22 cellular contexts compared by ENCODE assay signal in genomic region chr10:99007457-99007856, GRCh38.
A peak's percentile ranks its signal among the peaks of the same experiment; 100 is the strongest.
DNase-seq lines count a peak whose midpoint lies in the region; ATAC-seq and TF ChIP-seq lines count a peak whose summit lies in the region.
"Had no signal": no experiment of that assay in that cellular context is flagged by ENCODE, and none has a peak within 500 bp of the region (broad histone marks: within the 10 kb centered on the region; RNA-seq: fewer than 3 reads in every experiment).

No MANE protein-coding gene starts in this region.

- H3K9ac ChIP-seq in H9 (ENCODE audit: extremely low read depth, insufficient read length, low read length): no peak overlapping the region
- H3K9ac ChIP-seq in mesenchymal stem cell (ENCODE audit: low read length): no peak overlapping the region
- H3K9ac ChIP-seq: BLaER1 treated with 17β-estradiol and CSF1 and Interleukin-3, amounts not matched to agents 10 nM and 100 nM had no signal

- H3K36me3 Mint-ChIP-seq in H9 (ENCODE audit: insufficient read depth in 1 of 3, low read depth in 3 of 3): peaks cover 0 to 13% (median 4%) of the 10 kb centered on the region in 3 experiments; a peak in 3 of 7 replicates
- H3K36me3 Mint-ChIP-seq: CD14-positive monocyte had no signal

- H3K36me3 ChIP-seq in mesenchymal stem cell (ENCODE audit: control insufficient read depth in 1 of 2, insufficient read depth in 2 of 2, low read depth in 1 of 2, low read length in 2 of 2): no peaks in the 10 kb centered on the region
- H3K36me3 ChIP-seq in vagina: no peaks in the 10 kb centered on the region
- H3K36me3 ChIP-seq: BE2C; BLaER1 treated with 17β-estradiol and CSF1 and Interleukin-3, amounts not matched to agents 10 nM and 100 nM; HAP-1 had no signal

- H4K8ac ChIP-seq in H9 (replicated peaks; ENCODE audit: insufficient read length, low read depth, low read length) (no peak overlapping the region), mesenchymal stem cell (ENCODE audit: low read length) (peak overlapping the region; percentile 69)

- no peak overlapping the region for H2BK20ac ChIP-seq in H9 (ENCODE audit: low read depth, low read length, poor library complexity, severe bottlenecking)

- no peaks in the 10 kb centered on the region for H4K20me1 ChIP-seq in H9 (ENCODE audit: control insufficient read depth, insufficient read depth, insufficient read length)
- H4K20me1 ChIP-seq: BLaER1 treated with 17β-estradiol and CSF1 and Interleukin-3, amounts not matched to agents 10 nM and 100 nM had no signal

- peak overlapping the region; percentile 32 for H2AFZ ChIP-seq in H9 (ENCODE audit: low read length)
- H2AFZ ChIP-seq in mesenchymal stem cell (ENCODE audit: low read depth, low read length): no peak overlapping the region
- H2AFZ ChIP-seq: GM23338 had no signal

- H4K91ac ChIP-seq in H9 (ENCODE audit: insufficient read length, low read depth, low read length) (no peak overlapping the region), mesenchymal stem cell (ENCODE audit: low read length) (no peak overlapping the region)

- H3K14ac ChIP-seq in H9 (ENCODE audit: insufficient read depth, low read length) (no peak overlapping the region), mesenchymal stem cell (ENCODE audit: low read length in 2 of 2) (no peak overlapping the region)

- H3K4me1 ChIP-seq in H9 (ENCODE audit: insufficient read depth, low read length): no peaks in the 10 kb centered on the region
- H3K4me1 ChIP-seq in mesenchymal stem cell (ENCODE audit: control insufficient read depth, insufficient read depth, low read depth, low read length): no peaks in the 10 kb centered on the region
- H3K4me1 ChIP-seq in vagina: peaks cover 15% of the 10 kb centered on the region
- no peaks in the 10 kb centered on the region for H3K4me1 ChIP-seq in foreskin keratinocyte
- H3K4me1 ChIP-seq: A549; BE2C; BLaER1 treated with 17β-estradiol and CSF1 and Interleukin-3, amounts not matched to agents 10 nM and 100 nM; HAP-1 had no signal

- H3K27me3 ChIP-seq in H9 (ENCODE audit: insufficient read depth, low read length) (no peaks in the 10 kb centered on the region), mesenchymal stem cell (ENCODE audit: control insufficient read depth in 1 of 2, insufficient read depth in 1 of 2, low read length in 2 of 2) (no peaks in the 10 kb centered on the region), vagina (no peaks in the 10 kb centered on the region), foreskin keratinocyte (no peaks in the 10 kb centered on the region)
- H3K27me3 ChIP-seq: BE2C; BLaER1 treated with 17β-estradiol and CSF1 and Interleukin-3, amounts not matched to agents 10 nM and 100 nM had no signal

- intact Hi-C loops in vagina (cut with DNase I): no loop called here

- H3K27me3 Mint-ChIP-seq in H9 (ENCODE audit: low read depth): no peaks in the 10 kb centered on the region
- H3K27me3 Mint-ChIP-seq: CD4-positive, alpha-beta T cell had no signal

- H3K4me1 Mint-ChIP-seq in H9: peaks cover 2 to 5% of the 10 kb centered on the region in 2 experiments; a peak in 2 of 4 replicates
- H3K4me1 Mint-ChIP-seq: CD14-positive monocyte, GM23338 had no signal

- H3K79me2 ChIP-seq in H9 (ENCODE audit: insufficient read depth, low read length): no peaks in the 10 kb centered on the region

- H3K79me1 ChIP-seq in H9 (ENCODE audit: insufficient read depth, low read depth, low read length, poor library complexity, severe bottlenecking) (no peaks in the 10 kb centered on the region), mesenchymal stem cell (replicated peaks; ENCODE audit: low read length, poor library complexity, severe bottlenecking) (no peaks in the 10 kb centered on the region)

- H3K18ac ChIP-seq in H9 (ENCODE audit: insufficient read length, low read depth, low read length) (no peak overlapping the region), mesenchymal stem cell (ENCODE audit: low read depth in 1 of 2, low read length in 2 of 2) (peak overlapping the region in 1 of 2 experiments; percentile 48)

- in situ Hi-C loops in GM13977 (cut with MboI; ENCODE audit: low pct_unique_long_range_greater_than_20kb, low sequenced_read_pairs, unreplicated experiment): no loop called here

- H3K23ac ChIP-seq in H9 (ENCODE audit: insufficient read length, low read depth, low read length) (no peak overlapping the region), mesenchymal stem cell (ENCODE audit: low read length in 2 of 2) (no peak overlapping the region)

- no peak for TF ChIP-seq CTCF in H9 (conservative IDR thresholded peaks at IDR 0.05)
- TF ChIP-seq CTCF in vagina (IDR thresholded peaks at IDR 0.05): no peak
- no peak for TF ChIP-seq CTCF in foreskin keratinocyte (conservative IDR thresholded peaks at IDR 0.05)
- no peak for TF ChIP-seq CTCF in GM13977 (IDR thresholded peaks at IDR 0.05; ENCODE audit: extremely low read depth, insufficient read depth, missing control alignments)

- H3K56ac ChIP-seq in H9 (ENCODE audit: insufficient read length, low read depth, low read length): no peak overlapping the region

- peaks cover 2% of the 10 kb centered on the region for H3K23me2 ChIP-seq in H9 (ENCODE audit: insufficient read length, low read depth, low read length, poor library complexity, severe bottlenecking)

- H2BK12ac ChIP-seq in H9 (ENCODE audit: insufficient read length, low read depth, low read length): no peak overlapping the region
- no peak overlapping the region for H2BK12ac ChIP-seq in mesenchymal stem cell (ENCODE audit: low read length in 2 of 2)

- DNase-seq in H9 (no peak), mesenchymal stem cell (no peak), vagina (ENCODE audit: extremely low spot score in 2 of 2) (no peak), foreskin keratinocyte (no peak), GM13977 (ENCODE audit: low spot score) (no peak), EL (no peak)
- DNase-seq: 8988T; ACHN; AML-193; BE2C; Calu3; CD4-positive, alpha-beta T cell; COR-L47; DMS53; DMS79 treated with DMSO at 0.1 percent for 48 hours had no signal

- peaks cover 16 to 20% of the 10 kb centered on the region in 2 experiments for H3K9me3 Mint-ChIP-seq in H9

- H3K4ac ChIP-seq in H9 (ENCODE audit: low read depth, low read length) (no peak overlapping the region), mesenchymal stem cell (ENCODE audit: low read depth in 1 of 2, low read length in 2 of 2) (peak overlapping the region in 1 of 2 experiments; percentile 17)

- no peak overlapping the region for H4K5ac ChIP-seq in H9 (ENCODE audit: insufficient read length, low read depth, low read length)

- H2BK15ac ChIP-seq in H9 (ENCODE audit: low read depth, low read length): no peak overlapping the region
- no peak overlapping the region for H2BK15ac ChIP-seq in mesenchymal stem cell (ENCODE audit: low read depth, poor library complexity, severe bottlenecking)

- H3T11ph ChIP-seq in H9 (ENCODE audit: low read length): no peak overlapping the region

- H3K9me3 ChIP-seq in H9 (ENCODE audit: control insufficient read depth, low read depth, low read length) (no peaks in the 10 kb centered on the region), mesenchymal stem cell (ENCODE audit: control insufficient read depth, low read length) (peaks cover 28% of the 10 kb centered on the region), vagina (no peaks in the 10 kb centered on the region)
- H3K9me3 ChIP-seq: HAP-1 had no signal

- H2AK5ac ChIP-seq in H9 (ENCODE audit: insufficient read length, low read length) (no peak overlapping the region), mesenchymal stem cell (ENCODE audit: low read length, severe bottlenecking) (no peak overlapping the region)

- no peak overlapping the region; a peak in 1 of 7 replicates for H3K27ac Mint-ChIP-seq in H9
- H3K27ac Mint-ChIP-seq: CD14-positive monocyte; CD4-positive, alpha-beta T cell; GM23338; HFFc6 had no signal

- H3K4me2 ChIP-seq in H9 (ENCODE audit: insufficient read depth, insufficient read length, low read length) (no peak overlapping the region), mesenchymal stem cell (ENCODE audit: low read length, poor library complexity, severe bottlenecking) (no peak overlapping the region)
- H3K4me2 ChIP-seq: A549; BLaER1 treated with 17β-estradiol and CSF1 and Interleukin-3, amounts not matched to agents 10 nM and 100 nM; GM23338 had no signal

- H3K4me3 ChIP-seq in mesenchymal stem cell (ENCODE audit: insufficient read depth in 1 of 2, low read depth in 1 of 2, low read length in 2 of 2): no peak overlapping the region
- H3K4me3 ChIP-seq in vagina: no peak overlapping the region
- H3K4me3 ChIP-seq: A549; BLaER1 treated with 17β-estradiol and CSF1 and Interleukin-3, amounts not matched to agents 10 nM and 100 nM; GM23338; HAP-1 had no signal

- H3K4me3 Mint-ChIP-seq in H9: no peak overlapping the region
- H3K4me3 Mint-ChIP-seq: CD14-positive monocyte; CD4-positive, alpha-beta T cell; GM23338; HFFc6 had no signal

- no peak for TF ChIP-seq POLR2A in vagina (IDR thresholded peaks at IDR 0.05)

- no peak overlapping the region for H2BK120ac ChIP-seq in H9 (ENCODE audit: low read depth, low read length, poor library complexity, severe bottlenecking)
- H2BK120ac ChIP-seq in mesenchymal stem cell (ENCODE audit: low read depth, low read length): no peak overlapping the region

- H2BK5ac ChIP-seq in H9 (ENCODE audit: insufficient read length, low read length) (no peak overlapping the region), mesenchymal stem cell (ENCODE audit: low read depth, low read length, poor library complexity, severe bottlenecking) (no peak overlapping the region)

- ATAC-seq in SK-N-SH treated with all-trans-retinoic acid at 6 μM for 48 hours (no peak), foreskin keratinocyte (no peak)
- ATAC-seq: A549, GM23338 had no signal

- no peak overlapping the region for H3K27ac ChIP-seq in H9 (ENCODE audit: insufficient read length, low read depth, low read length)
- no peak overlapping the region for H3K27ac ChIP-seq in mesenchymal stem cell (ENCODE audit: low read length, poor library complexity, severe bottlenecking)
- H3K27ac ChIP-seq in vagina: peak overlapping the region; percentile 74
- no peak overlapping the region for H3K27ac ChIP-seq in foreskin keratinocyte
- H3K27ac ChIP-seq: A549; BLaER1 treated with 17β-estradiol and CSF1 and Interleukin-3, amounts not matched to agents 10 nM and 100 nM had no signal

TF ChIP-seq in SK-N-SH treated with all-trans-retinoic acid at 6 μM for 48 hours, 23 proteins besides CTCF, POLR2A, EP300 and RAD21 (continues in another document):
- TF ChIP-seq ESRRG (CRISPR knock-in tag; IDR thresholded peaks at IDR 0.05): no peak
- TF ChIP-seq POU6F1 (CRISPR knock-in tag; IDR thresholded peaks at IDR 0.05; ENCODE audit: borderline replicate concordance, low read depth): no peak
